In the genomic region with DNA sequence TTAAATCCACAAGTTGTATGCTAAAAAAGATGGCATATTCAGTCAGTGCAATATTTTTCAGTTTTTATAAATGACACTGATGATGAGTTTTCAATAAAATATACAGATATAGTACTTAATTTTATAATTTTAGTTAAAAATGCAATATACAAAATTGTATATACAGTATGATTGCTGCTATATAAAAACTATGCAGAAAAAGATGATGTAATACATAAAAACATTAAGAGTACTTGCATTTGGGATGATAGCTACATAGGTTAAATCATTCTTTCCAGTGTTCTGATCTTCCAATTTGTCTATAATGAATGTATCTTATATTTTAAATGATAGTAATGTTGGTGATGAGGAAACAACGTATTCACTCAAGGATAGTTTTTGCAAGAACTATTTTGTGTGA, we compare ENCODE assay signal across 25 cellular contexts.
"Had no signal": no experiment of that assay in that cellular context is flagged by ENCODE, and none has a peak within 500 bp of the region (broad histone marks: within the 10 kb centered on the region; RNA-seq: fewer than 3 reads in every experiment).

No MANE protein-coding gene starts in this region.

- H3K27ac ChIP-seq: coronary artery, dorsolateral prefrontal cortex, epithelial cell of prostate, esophagus squamous epithelium, gastrocnemius medialis, heart right ventricle, left lung, lower lobe of right lung had no signal

- H3K36me3 ChIP-seq: esophagus squamous epithelium, gastrocnemius medialis, left lung, lower lobe of right lung had no signal

- H3K4me3 ChIP-seq: coronary artery, dorsolateral prefrontal cortex, esophagus squamous epithelium, gastrocnemius medialis, heart right ventricle, left lung, lower lobe of right lung, mucosa of descending colon had no signal

- H3K27me3 ChIP-seq: dorsolateral prefrontal cortex, esophagus squamous epithelium, gastrocnemius medialis, heart right ventricle, left lung had no signal

- H3K9me3 ChIP-seq: esophagus squamous epithelium, gastrocnemius medialis, heart right ventricle, left lung, lower lobe of right lung, mucosa of descending colon had no signal

- H3K4me1 ChIP-seq: esophagus squamous epithelium, gastrocnemius medialis, left lung, lower lobe of right lung had no signal

- ATAC-seq: esophagus mucosa, gastrocnemius medialis, heart right ventricle, left cardiac atrium, left lung, left ventricle myocardium superior, lower lobe of right lung, mucosa of descending colon had no signal

- DNase-seq: dermis blood vessel endothelial cell; dorsolateral prefrontal cortex; effector CD4-positive, alpha-beta T cell; effector memory CD4-positive, alpha-beta T cell; erythroblast; esophagus squamous epithelium; foreskin fibroblast; foreskin melanocyte; gastrocnemius medialis; glutamatergic neuron; head of caudate nucleus; heart right ventricle; hippocampal formation; left cardiac atrium; left lung; left ventricle myocardium superior; lower lobe of right lung; mesenchymal stem cell; mucosa of descending colon; naive B cell had no signal

- FAIRE-seq: colon, keratinocyte had no signal
